13 cellular contexts compared by ENCODE assay signal in genomic region chr12:124490584-124491305, GRCh38.
A peak's percentile ranks its signal among the peaks of the same experiment; 100 is the strongest.
DNase-seq lines count a peak whose midpoint lies in the region; ATAC-seq and TF ChIP-seq lines count a peak whose summit lies in the region.
"Had no signal": no experiment of that assay in that cellular context is flagged by ENCODE, and none has a peak within 500 bp of the region (broad histone marks: within the 10 kb centered on the region; RNA-seq: fewer than 3 reads in every experiment).

No MANE protein-coding gene starts in this region.

- CTCF ChIA-PET in HEK293 (lab: Yijun Ruan, JAX) = interaction anchor here (0.6 kb wide), 1 partner anchor 21 kb away, joined by 5 read pairs; no protein-coding TSS in a partner anchor

- peak; percentile 93 for ATAC-seq in left colon
- ATAC-seq: activated CD4-positive, CD25-positive, alpha-beta regulatory T cell treated with anti-CD3 and anti-CD28 coated beads, Interleukin-2, amount 50 U/mL, for 24 hours had no signal

- TF ChIP-seq POLR2A in sigmoid colon (IDR thresholded peaks at IDR 0.05) (no peak), vagina (IDR thresholded peaks at IDR 0.05) (no peak)

- 50 to 76% methylated on average over 17 of the region's 17 CpGs for WGBS in sigmoid colon, 2 donors

- intact Hi-C loops in left colon (cut with DNase I, micrococcal nuclease) = no loop called here
- intact Hi-C loops in sigmoid colon (cut with DNase I) = no loop called here
- intact Hi-C loops in vagina (cut with DNase I) = no loop called here

- H3K27ac ChIP-seq in HEK293 (ENCODE audit: extremely low read depth, low read depth, low read length) = no peak overlapping the region
- peak overlapping the region; percentile 67 for H3K27ac ChIP-seq in cingulate gyrus (ENCODE audit: low read depth, low read length)
- H3K27ac ChIP-seq in sigmoid colon = peak overlapping the region in 3 of 4 donors; percentile 16 to 41 (median 25)
- H3K27ac ChIP-seq in vagina = no peak overlapping the region
- H3K27ac ChIP-seq: SJSA1 had no signal

- H3K4me3 ChIP-seq in HEK293 (ENCODE audit: low read depth, low read length) (no peak overlapping the region), sigmoid colon (no peak overlapping the region), vagina (no peak overlapping the region)
- H3K4me3 ChIP-seq: SJSA1 had no signal

- H3K4me1 ChIP-seq in HEK293 (ENCODE audit: control insufficient read depth, insufficient read depth, low read length) (peaks cover 4% of the 10 kb centered on the region; the same call in 1 of the 2 replicates), sigmoid colon (peaks cover 0 to 61% (median 39%) of the 10 kb centered on the region in 4 donors), vagina (peaks cover 22% of the 10 kb centered on the region)
- H3K4me1 ChIP-seq: SJSA1 had no signal

- H3K9me3 ChIP-seq in HEK293 (ENCODE audit: control insufficient read depth, insufficient read depth, low read depth, low read length) (no peaks in the 10 kb centered on the region), sigmoid colon (no peaks in the 10 kb centered on the region), vagina (no peaks in the 10 kb centered on the region)
- H3K9me3 ChIP-seq: SJSA1 had no signal

- H3K27me3 ChIP-seq in sigmoid colon (no peaks in the 10 kb centered on the region), vagina (no peaks in the 10 kb centered on the region)
- H3K27me3 ChIP-seq: SJSA1 had no signal

- in situ Hi-C loops in GM13976 (cut with MboI; ENCODE audit: low sequenced_read_pairs, unreplicated experiment) = no loop called here

- POLR2A ChIA-PET in HEK293 (lab: Yijun Ruan, JAX) = interaction anchor here (0.5 kb wide), 1 partner anchor 170 kb away, joined by 6 read pairs; no protein-coding TSS in a partner anchor

- peak; percentile 66 to 83 for DNase-seq in left colon
- DNase-seq in sigmoid colon = peak; percentile 87
- no peak for DNase-seq in vagina (ENCODE audit: extremely low spot score in 2 of 2)
- no peak for DNase-seq in GM13976 (ENCODE audit: low spot score)
- no peak for DNase-seq in NCI-H1436 (lab: John Stamatoyannopoulos, UW)
- DNase-seq in SIG-M5 (lab: John Stamatoyannopoulos, UW) = no peak
- DNase-seq: activated T-cell treated with anti-CD3 and anti-CD28 coated beads, Interleukin-2, amount 50 U/mL, for 48 hours; DMS53; NCI-H1417 had no signal

- TF ChIP-seq EP300 in sigmoid colon (IDR thresholded peaks at IDR 0.05) = no peak

- H3K36me3 ChIP-seq in HEK293 (ENCODE audit: control insufficient read depth in 2 of 2, insufficient read depth in 1 of 2, low read length in 2 of 2) (peaks cover 0 to 47% of the 10 kb centered on the region in 2 experiments; a peak in 1 of 3 replicates), sigmoid colon (peaks cover 0 to 43% (median 8%) of the 10 kb centered on the region in 4 donors), vagina (peaks cover 0 to 17% of the 10 kb centered on the region in 2 donors)

- TF ChIP-seq CTCF in HEK293 (tag by site-specific recombination; IDR thresholded peaks at IDR 0.05) = no peak
- no peak for TF ChIP-seq CTCF in sigmoid colon (IDR thresholded peaks at IDR 0.05)
- TF ChIP-seq CTCF in vagina (IDR thresholded peaks at IDR 0.05) = no peak
- TF ChIP-seq CTCF in GM13976 (IDR thresholded peaks at IDR 0.05; ENCODE audit: borderline replicate concordance, control extremely low read depth, extremely low read depth, insufficient read depth, missing control alignments) = no peak

TF ChIP-seq in HEK293, 187 proteins besides CTCF, POLR2A, EP300 and RAD21:
- TF ChIP-seq KLF9 (tag by site-specific recombination; IDR thresholded peaks at IDR 0.05; ENCODE audit: low read depth) = peak; percentile 50
- no peak for TF ChIP-seq ZNF148 (tag by site-specific recombination; IDR thresholded peaks at IDR 0.05; ENCODE audit: borderline replicate concordance)

Comparison
In these comparisons a context has a peak if more than half of its experiments do, and no peak if none do; other contexts are left out.
1. H3K27ac ChIP-seq: peak in cingulate gyrus (single experiment) and sigmoid colon (3 of 4); none in HEK293 (single experiment) and vagina (single experiment).
2. DNase-seq: peak in left colon (2 of 2) and sigmoid colon (single experiment); none in vagina (0 of 2), GM13976 (single experiment), NCI-H1436 (single experiment) and SIG-M5 (single experiment).